In the genomic region with DNA sequence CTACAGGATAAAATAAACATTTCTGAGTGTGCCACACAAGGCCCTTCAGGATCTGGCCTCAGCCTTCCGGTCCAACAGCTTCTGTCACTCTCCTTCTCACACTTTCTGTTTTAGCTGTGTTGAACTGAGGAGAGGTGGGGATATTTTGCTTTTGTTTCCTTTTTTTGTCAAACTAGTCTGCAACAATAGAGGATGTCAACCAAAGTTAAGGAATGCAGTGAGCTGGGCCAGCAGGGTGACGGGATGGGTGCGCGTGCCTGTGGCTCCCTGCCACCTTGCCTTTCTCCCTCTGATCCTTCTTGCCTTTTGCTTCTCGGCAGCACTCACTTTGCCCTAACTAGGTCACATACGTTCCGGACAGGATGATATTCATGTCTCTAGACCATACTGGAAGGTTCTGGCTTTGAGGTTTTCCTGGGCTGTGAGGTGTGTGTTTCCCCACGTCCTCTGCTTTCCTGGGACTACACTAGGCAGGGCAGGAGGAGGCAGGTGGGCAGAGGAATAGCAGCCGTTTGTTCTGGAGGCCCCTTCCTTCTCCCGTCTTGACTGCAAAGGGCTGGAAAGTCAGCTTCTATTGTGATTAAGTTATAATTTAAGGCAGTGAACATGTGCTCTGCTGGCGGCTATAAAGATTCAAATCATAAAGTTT, we compare ENCODE assay signal across 12 cellular contexts.
DNase-seq lines count a peak whose midpoint lies in the region; ATAC-seq, FAIRE-seq and TF ChIP-seq lines count a peak whose summit lies in the region.
"Had no signal": no experiment of that assay in that cellular context is flagged by ENCODE, and none has a peak within 500 bp of the region (broad histone marks: within the 10 kb centered on the region; RNA-seq: fewer than 3 reads in every experiment).

No MANE protein-coding gene starts in this region.

- ATAC-seq in GM19467 (IDR thresholded peaks at IDR 0.05; ENCODE audit: unreplicated experiment), result no peak
- ATAC-seq in HepG2, result no peak

- CTCF ChIA-PET in HEK293T (lab: Yijun Ruan, JAX), result interaction anchor here (0.6 to 1.0 kb wide), 2 partner anchors 10 to 115 kb away, joined by 3 to 4 read pairs; no protein-coding TSS in a partner anchor
- CTCF ChIA-PET in endothelial cell of umbilical vein (lab: Charles Lee), result no interaction called here
- CTCF ChIA-PET in HepG2 (lab: Yijun Ruan, JAX; ENCODE audit: low intra/inter-chr PET ratio, low total read pairs), result no interaction called here

- H3K79me2 ChIP-seq in endothelial cell of umbilical vein (ENCODE audit: control insufficient read depth, insufficient read depth, low read length) (no peaks in the 10 kb centered on the region), parathyroid adenoma (no peaks in the 10 kb centered on the region), HepG2 (ENCODE audit: insufficient read depth, low read length) (no peaks in the 10 kb centered on the region)

- no peak for FAIRE-seq in endothelial cell of umbilical vein (lab: Jason Lieb, UNC)
- FAIRE-seq in HepG2 (lab: Jason Lieb, UNC), result no peak

- dilution Hi-C loops in endothelial cell of umbilical vein (cut with MboI; ENCODE audit: extremely low pct_ligation_motif_present, low sequenced_read_pairs), result no loop called here

- no peak for TF ChIP-seq EP300 in HepG2 (IDR thresholded peaks at IDR 0.05; ENCODE audit: low read depth in 2 of 2, low read length in 2 of 2)
- TF ChIP-seq EP300 in HepG2 (CRISPR knock-in tag; IDR thresholded peaks at IDR 0.05; ENCODE audit: borderline replicate concordance), result no peak

- H2AFZ ChIP-seq in endothelial cell of umbilical vein (ENCODE audit: low read depth, low read length) (peak overlapping the region; percentile 38), parathyroid adenoma (peak overlapping the region; percentile 18), HepG2 (ENCODE audit: low read length) (no peak overlapping the region)

- intact Hi-C loops in endothelial cell of umbilical vein (cut with micrococcal nuclease) (no loop called here), HepG2 (cut with micrococcal nuclease; ENCODE audit: unreplicated experiment) (no loop called here)

- peaks cover 2 to 11% of the 10 kb centered on the region in 2 experiments for H3K27me3 ChIP-seq in endothelial cell of umbilical vein (ENCODE audit: control insufficient read depth in 2 of 2, insufficient read depth in 2 of 2, low read length in 2 of 2)
- no peaks in the 10 kb centered on the region for H3K27me3 ChIP-seq in parathyroid adenoma (ENCODE audit: control insufficient read depth, insufficient read depth, low read length)
- H3K27me3 ChIP-seq in HepG2 (ENCODE audit: control insufficient read depth in 1 of 2, insufficient read depth in 2 of 2, low read length in 2 of 2), result 0 out of 5 replicates have a peak, but pooled peaks cover 0 to 4% of the 10 kb centered on the region in 2 experiments
- H3K27me3 ChIP-seq: BLaER1 treated with 17β-estradiol and CSF1 and Interleukin-3, amounts not matched to agents 10 nM and 100 nM had no signal

- TF ChIP-seq CTCF in endothelial cell of umbilical vein (IDR thresholded peaks at IDR 0.05; ENCODE audit: extremely low read depth in 1 of 2, insufficient read depth in 1 of 2, low read depth in 1 of 2, low read length in 2 of 2) (no peak), parathyroid adenoma (IDR thresholded peaks at IDR 0.05) (no peak), HepG2 (CRISPR knock-in tag; IDR thresholded peaks at IDR 0.05) (no peak)

- H3K4me2 ChIP-seq in endothelial cell of umbilical vein (ENCODE audit: insufficient read depth, low read length), result no peak overlapping the region
- H3K4me2 ChIP-seq in parathyroid adenoma (ENCODE audit: low read length), result no peak overlapping the region
- no peak overlapping the region for H3K4me2 ChIP-seq in HepG2 (ENCODE audit: low read depth, low read length)
- H3K4me2 ChIP-seq: BLaER1 treated with 17β-estradiol and CSF1 and Interleukin-3, amounts not matched to agents 10 nM and 100 nM had no signal

- H3K4me3 ChIP-seq in endothelial cell of umbilical vein (replicated peaks in 1 of 3; ENCODE audit: insufficient read depth in 1 of 3, low read depth in 1 of 3, low read length in 3 of 3) (no peak overlapping the region), parathyroid adenoma (ENCODE audit: low read depth, low read length) (no peak overlapping the region), HepG2 (replicated peaks in 1 of 3; ENCODE audit: insufficient read depth in 1 of 3, low read depth in 2 of 3, low read length in 3 of 3) (no peak overlapping the region)
- H3K4me3 ChIP-seq: BLaER1 treated with 17β-estradiol and CSF1 and Interleukin-3, amounts not matched to agents 10 nM and 100 nM had no signal

- POLR2A ChIA-PET in HEK293T (lab: Yijun Ruan, JAX) (no interaction called here), endothelial cell of umbilical vein (lab: Charles Lee) (no interaction called here), HepG2 (lab: Yijun Ruan, JAX) (no interaction called here)

- TF ChIP-seq RAD21 in HepG2 (CRISPR knock-in tag; IDR thresholded peaks at IDR 0.05), result no peak

- H3K9me3 ChIP-seq in endothelial cell of umbilical vein (replicated peaks; ENCODE audit: control insufficient read depth, insufficient read depth, low read length) (no peaks in the 10 kb centered on the region), parathyroid adenoma (ENCODE audit: control insufficient read depth, low read length) (no peaks in the 10 kb centered on the region), HepG2 (ENCODE audit: low read length) (no peaks in the 10 kb centered on the region)

- no peaks in the 10 kb centered on the region for H3K9me1 ChIP-seq in endothelial cell of umbilical vein (replicated peaks; ENCODE audit: control insufficient read depth, extremely low read depth, insufficient read depth, low read length)

- BruUV-seq in endothelial cell of umbilical vein (replicated peaks; lab: Mats Ljungman, UMichigan) (no TSS peak), HepG2 (replicated peaks; lab: Mats Ljungman, UMichigan) (no TSS peak)

- DNase-seq in GM03348 (ENCODE audit: low spot score) (peak; percentile 31), HEK293T (ENCODE audit: extremely low spot score) (no peak), endothelial cell of umbilical vein (ENCODE audit: low read depth, low spot score) (peak; percentile 9), SKM-1 treated with dmso at 0.1 percent for 144 hours (lab: John Stamatoyannopoulos, UW; ENCODE audit: unreplicated experiment) (no peak), HepG2 (ENCODE audit: low spot score) (no peak)
- no peak for DNase-seq in stimulated activated CD4-positive, alpha-beta T cell treated with anti-CD3 and anti-CD28 coated beads, Interleukin-2, amount 100 ng/mL, for 48 hours
- DNase-seq: activated T-cell treated with anti-CD3 and anti-CD28 coated beads for 4 hours, GF-D8, KBM-7 had no signal

- in situ Hi-C loops in HepG2 (cut with HindIII; ENCODE audit: extremely low pct_ligation_motif_present, low pct_unique_long_range_greater_than_20kb), result no loop called here

- H3K9ac ChIP-seq in endothelial cell of umbilical vein (replicated peaks; ENCODE audit: extremely low read depth, insufficient read depth, low read length) (no peak overlapping the region), parathyroid adenoma (no peak overlapping the region), HepG2 (ENCODE audit: insufficient read depth, low read depth, low read length) (no peak overlapping the region)
- H3K9ac ChIP-seq: BLaER1 treated with 17β-estradiol and CSF1 and Interleukin-3, amounts not matched to agents 10 nM and 100 nM had no signal

- TF ChIP-seq POLR2A in endothelial cell of umbilical vein (IDR thresholded peaks at IDR 0.05; ENCODE audit: low read depth, low read length), result no peak
- no peak for TF ChIP-seq POLR2A in HepG2 (IDR thresholded peaks at IDR 0.05; ENCODE audit: insufficient read depth in 1 of 2, low read depth in 2 of 2, low read length in 2 of 2)

- H4K20me1 ChIP-seq in endothelial cell of umbilical vein (replicated peaks; ENCODE audit: control insufficient read depth, extremely low read depth, insufficient read depth, low read length) (no peaks in the 10 kb centered on the region), HepG2 (ENCODE audit: insufficient read depth, low read length) (peaks cover 4% of the 10 kb centered on the region; the same call in 1 of the 2 replicates)
- H4K20me1 ChIP-seq: BLaER1 treated with 17β-estradiol and CSF1 and Interleukin-3, amounts not matched to agents 10 nM and 100 nM had no signal

- H3K36me3 ChIP-seq in endothelial cell of umbilical vein (ENCODE audit: control insufficient read depth in 2 of 2, extremely low read depth in 1 of 2, insufficient read depth in 2 of 2, low read length in 2 of 2) (no peaks in the 10 kb centered on the region), parathyroid adenoma (ENCODE audit: control insufficient read depth, insufficient read depth, low read length) (no peaks in the 10 kb centered on the region), HepG2 (replicated peaks in 1 of 2; ENCODE audit: control insufficient read depth in 1 of 2, insufficient read depth in 2 of 2, low read length in 2 of 2) (no peaks in the 10 kb centered on the region)
- H3K36me3 ChIP-seq: BLaER1 treated with 17β-estradiol and CSF1 and Interleukin-3, amounts not matched to agents 10 nM and 100 nM had no signal

- WGBS in HepG2 (ENCODE audit: low lambda C conversion rate), result 62% methylated on average over 11 of the region's 11 CpGs

- H3K27ac ChIP-seq in endothelial cell of umbilical vein (ENCODE audit: insufficient read depth, low read depth, low read length) (no peak overlapping the region), parathyroid adenoma (no peak overlapping the region), HepG2 (ENCODE audit: extremely low read length, insufficient read depth, low read length) (no peak overlapping the region)
- H3K27ac ChIP-seq: BLaER1 treated with 17β-estradiol and CSF1 and Interleukin-3, amounts not matched to agents 10 nM and 100 nM had no signal

- H3K4me1 ChIP-seq in endothelial cell of umbilical vein (ENCODE audit: control insufficient read depth, extremely low read depth, insufficient read depth, low read length) (no peaks in the 10 kb centered on the region), parathyroid adenoma (no peaks in the 10 kb centered on the region), HepG2 (ENCODE audit: insufficient read depth, low read length) (no peaks in the 10 kb centered on the region)
- H3K4me1 ChIP-seq: BLaER1 treated with 17β-estradiol and CSF1 and Interleukin-3, amounts not matched to agents 10 nM and 100 nM had no signal

TF ChIP-seq in endothelial cell of umbilical vein, 7 proteins besides CTCF, POLR2A, EP300 and RAD21:
- TF ChIP-seq MYC (IDR thresholded peaks at IDR 0.05; ENCODE audit: low read depth, low read length), result no peak

TF ChIP-seq in HepG2, 621 proteins besides CTCF, POLR2A, EP300 and RAD21 (continues in another document):
- TF ChIP-seq ZNF749 (CRISPR knock-in tag; IDR thresholded peaks at IDR 0.05; ENCODE audit: borderline replicate concordance) (no peak), CEBPB (IDR thresholded peaks at IDR 0.05; ENCODE audit: borderline replicate concordance, low read depth, low read length) (no peak), NR2F6 (IDR thresholded peaks at IDR 0.05) (no peak), NR2F6 (CRISPR knock-in tag; IDR thresholded peaks at IDR 0.05) (no peak)

Comparison
In these comparisons a context has a peak if more than half of its experiments do, and no peak if none do; other contexts are left out.
1. DNase-seq: peak in GM03348 (single experiment) and endothelial cell of umbilical vein (single experiment); none in HEK293T (single experiment), SKM-1 treated with dmso at 0.1 percent for 144 hours (single experiment), HepG2 (single experiment) and stimulated activated CD4-positive, alpha-beta T cell treated with anti-CD3 and anti-CD28 coated beads, Interleukin-2, amount 100 ng/mL, for 48 hours (0 of 2).